In the genomic region with DNA sequence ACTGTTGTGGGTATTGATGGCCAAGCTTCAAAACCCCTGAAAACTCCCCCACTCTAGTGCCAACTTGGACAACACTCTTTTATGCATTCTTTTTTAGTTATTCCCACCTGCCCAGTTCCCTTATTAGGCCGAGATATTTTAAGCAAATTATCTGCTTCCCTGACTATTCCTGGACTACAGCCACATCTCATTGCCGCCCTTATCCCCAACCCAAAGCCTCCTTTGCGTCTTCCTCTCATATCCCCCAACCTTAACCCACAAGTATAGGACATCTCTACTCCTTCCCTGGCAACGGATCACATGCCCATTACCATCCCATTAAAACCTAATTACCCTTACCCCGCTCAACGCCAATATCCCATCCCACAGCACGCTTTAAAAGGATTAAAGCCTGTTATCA, we compare ENCODE assay signal across 1 cellular context. TPM values are rescaled to one million over a fixed set of nuclear protein-coding genes. Genes with fewer than 3 reads are reported as not detected.
"Had no signal": no experiment of that assay in that cellular context is flagged by ENCODE, and none has a peak within 500 bp of the region (broad histone marks: within the 10 kb centered on the region; RNA-seq: fewer than 3 reads in every experiment).

No MANE protein-coding gene starts in this region.

RNA-seq across cellular contexts. Expression of gene IL6, which starts 21.1 kb away (rescaled TPM):
- total RNA-seq: GM12878 had no signal
- polyA plus RNA-seq: GM12878 had no signal
